In the genomic region with DNA sequence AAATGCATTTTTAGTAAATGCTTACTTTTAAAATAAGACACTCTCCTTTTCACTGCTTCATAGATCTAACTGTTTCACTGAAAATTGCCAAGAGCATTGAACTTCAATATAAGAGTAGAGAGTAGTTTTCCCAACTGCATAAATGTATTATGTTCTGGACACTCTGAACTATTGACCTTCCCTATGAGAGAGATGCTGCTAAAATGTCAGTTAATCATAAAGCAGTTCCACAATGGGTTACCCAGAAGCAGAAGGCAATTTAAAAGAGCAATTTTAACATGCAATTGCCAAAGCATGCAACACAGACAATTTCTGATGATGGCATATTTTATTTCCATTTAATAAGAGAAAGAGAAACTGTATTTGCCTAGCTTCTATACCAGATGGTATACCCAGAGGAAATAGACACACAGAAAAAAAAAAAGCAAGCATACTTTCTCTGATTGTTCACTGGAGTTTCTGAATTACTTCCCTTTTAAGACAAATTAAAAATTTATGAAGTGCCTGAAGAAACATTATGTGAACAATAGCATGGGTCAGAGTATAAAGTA, we compare ENCODE assay signal across 16 cellular contexts.
"Had no signal": no experiment of that assay in that cellular context is flagged by ENCODE, and none has a peak within 500 bp of the region (broad histone marks: within the 10 kb centered on the region; RNA-seq: fewer than 3 reads in every experiment).

No MANE protein-coding gene starts in this region.

- ATAC-seq: activated CD8-positive, alpha-beta T cell treated with anti-CD3 and anti-CD28 coated beads for 36 hours; activated T-cell treated with anti-CD3 and anti-CD28 coated beads, Interleukin-2, amount 50 U/mL, for 4 hours; gastroesophageal sphincter; heart left ventricle; left lung had no signal

- H3K27ac Mint-ChIP-seq: activated CD4-positive, alpha-beta T cell treated with anti-CD3 and anti-CD28 coated beads, Interleukin-2, amount 10 ng/mL, durations not matched to agents 24 days and 14 days; activated CD8-positive, alpha-beta T cell treated with anti-CD3 and anti-CD28 coated beads for 36 hours; activated naive CD4-positive, alpha-beta T cell treated with anti-CD3 and anti-CD28 coated beads for 36 hours; nephron progenitor cell had no signal

- H3K4me1 Mint-ChIP-seq: nephron progenitor cell had no signal

- DNase-seq: activated CD4-positive, alpha-beta T cell treated with anti-CD3 and anti-CD28 coated beads, Interleukin-2, amount 10 ng/mL, durations not matched to agents 24 days and 14 days; activated CD8-positive, alpha-beta T cell treated with anti-CD3 and anti-CD28 coated beads for 36 hours; activated naive CD4-positive, alpha-beta T cell treated with anti-CD3 and anti-CD28 coated beads for 36 hours; activated T-cell treated with anti-CD3 and anti-CD28 coated beads, Interleukin-2, amount 50 U/mL, for 4 hours; aorta; brain microvascular endothelial cell; central memory CD4-positive, alpha-beta T cell; heart left ventricle; kidney; left lung; nephron progenitor cell; nucleus accumbens; posterior cingulate gyrus; stimulated activated naive CD4-positive, alpha-beta T cell treated with Interleukin-2 at 50 U/mL for 16 hours; thyroid gland had no signal

- H3K36me3 ChIP-seq: thyroid gland had no signal

- H3K4me3 Mint-ChIP-seq: activated CD4-positive, alpha-beta T cell treated with anti-CD3 and anti-CD28 coated beads, Interleukin-2, amount 10 ng/mL, durations not matched to agents 24 days and 14 days; activated CD8-positive, alpha-beta T cell treated with anti-CD3 and anti-CD28 coated beads for 36 hours; activated naive CD4-positive, alpha-beta T cell treated with anti-CD3 and anti-CD28 coated beads for 36 hours; activated T-cell treated with anti-CD3 and anti-CD28 coated beads, Interleukin-2, amount 50 U/mL, for 4 hours; nephron progenitor cell had no signal

- H3K4me3 ChIP-seq: gastroesophageal sphincter, heart left ventricle, left lung, thyroid gland had no signal

- H3K27me3 ChIP-seq: brain microvascular endothelial cell, gastroesophageal sphincter, heart left ventricle, left lung, thyroid gland had no signal

- H3K4me1 ChIP-seq: left lung, thyroid gland had no signal

- H3K27me3 Mint-ChIP-seq: activated CD8-positive, alpha-beta T cell treated with anti-CD3 and anti-CD28 coated beads for 36 hours had no signal

- H3K9me3 ChIP-seq: gastroesophageal sphincter, heart left ventricle, left lung, thyroid gland had no signal

- H3K27ac ChIP-seq: brain microvascular endothelial cell, gastroesophageal sphincter, heart left ventricle, left lung, thyroid gland had no signal

- H3K9me3 Mint-ChIP-seq: activated CD4-positive, alpha-beta T cell treated with anti-CD3 and anti-CD28 coated beads, Interleukin-2, amount 10 ng/mL, durations not matched to agents 24 days and 14 days; activated CD8-positive, alpha-beta T cell treated with anti-CD3 and anti-CD28 coated beads for 36 hours; activated naive CD4-positive, alpha-beta T cell treated with anti-CD3 and anti-CD28 coated beads for 36 hours; activated T-cell treated with anti-CD3 and anti-CD28 coated beads, Interleukin-2, amount 50 U/mL, for 4 hours; nephron progenitor cell had no signal
